In genomic region chr9:14317667-14318255, GRCh38 we compare ENCODE assay signal across 9 cellular contexts. TPM values are rescaled to one million over a fixed set of nuclear protein-coding genes. Genes with fewer than 3 reads are reported as not detected.
DNase-seq lines count a peak whose midpoint lies in the region; ATAC-seq and TF ChIP-seq lines count a peak whose summit lies in the region.
"Had no signal": no experiment of that assay in that cellular context is flagged by ENCODE, and none has a peak within 500 bp of the region (broad histone marks: within the 10 kb centered on the region; RNA-seq: fewer than 3 reads in every experiment).

No MANE protein-coding gene starts in this region.

- TF ChIP-seq POLR2A in GM18505 (IDR thresholded peaks at IDR 0.05; ENCODE audit: borderline replicate concordance, extremely low read depth, insufficient read depth, insufficient read length) (no peak), body of pancreas (IDR thresholded peaks at IDR 0.05) (no peak), prostate gland (IDR thresholded peaks at IDR 0.05) (no peak)

- CTCF ChIA-PET in HEK293 (lab: Yijun Ruan, JAX): interaction anchor here (0.6 to 1.1 kb wide), 3 partner anchors 98 to 1229 kb away, joined by 3 read pairs; no protein-coding TSS in a partner anchor

- POLR2A ChIA-PET in HEK293 (lab: Yijun Ruan, JAX): no interaction called here

- DNase-seq in body of pancreas: no peak
- DNase-seq in prostate gland (ENCODE audit: low spot score): no peak
- no peak for DNase-seq in activated CD4-positive, alpha-beta T cell treated with anti-CD3 and anti-CD28 coated beads for 1 hour
- no peak for DNase-seq in AG20443 (ENCODE audit: low spot score)
- no peak for DNase-seq in activated CD8-positive, alpha-beta memory T cell treated with anti-CD3 and anti-CD28 coated beads for 24 hours
- DNase-seq in sciatic nerve (ENCODE audit: low spot score): no peak
- DNase-seq: activated T-cell treated with anti-CD3 and anti-CD28 coated beads, Interleukin-2, amount 50 U/mL, for 1 hour had no signal

- TF ChIP-seq CTCF in HEK293 (tag by site-specific recombination; IDR thresholded peaks at IDR 0.05) (no peak), body of pancreas (IDR thresholded peaks at IDR 0.05) (no peak), prostate gland (IDR thresholded peaks at IDR 0.05) (no peak)

- no peak overlapping the region; the same call in 1 of the 2 replicates for H3K27ac ChIP-seq in HEK293 (ENCODE audit: extremely low read depth, low read depth, low read length)
- H3K27ac ChIP-seq in body of pancreas: peak overlapping the region; percentile 30 to 100 (median 98)
- H3K27ac ChIP-seq in prostate gland: peak overlapping the region; percentile 98 to 99

- WGBS in body of pancreas, 2 donors: 45 to 67% methylated on average over 3 of the region's 3 CpGs
- 51% methylated on average over 3 of the region's 3 CpGs for WGBS in prostate gland

- H3K27me3 ChIP-seq in body of pancreas (no peaks in the 10 kb centered on the region), prostate gland (replicated peaks; ENCODE audit: insufficient read depth) (no peaks in the 10 kb centered on the region)

- H3K9me3 ChIP-seq in HEK293 (ENCODE audit: control insufficient read depth, insufficient read depth, low read depth, low read length) (no peaks in the 10 kb centered on the region), body of pancreas (no peaks in the 10 kb centered on the region), prostate gland (no peaks in the 10 kb centered on the region)

- ATAC-seq in GM18505 (IDR thresholded peaks at IDR 0.05; ENCODE audit: unreplicated experiment) (peak; percentile 15), body of pancreas (no peak), sciatic nerve (no peak)

- no peaks in the 10 kb centered on the region for H3K36me3 ChIP-seq in HEK293 (ENCODE audit: control insufficient read depth in 2 of 2, insufficient read depth in 1 of 2, low read length in 2 of 2)
- H3K36me3 ChIP-seq in body of pancreas (replicated peaks in 1 of 2; ENCODE audit: insufficient read depth in 1 of 2, low read depth in 2 of 2): no peaks in the 10 kb centered on the region
- no peaks in the 10 kb centered on the region for H3K36me3 ChIP-seq in prostate gland

- H3K4me3 ChIP-seq in HEK293 (ENCODE audit: low read depth, low read length) (no peak overlapping the region), body of pancreas (no peak overlapping the region), prostate gland (peak overlapping the region in 1 of 2 donors; percentile 86)

- intact Hi-C loops in body of pancreas (cut with DNase I) (no loop called here), prostate gland (cut with DNase I) (loop anchor here (5.0 to 10.0 kb wide), 2 partner anchors 115 to 223 kb away; no protein-coding TSS in a partner anchor), sciatic nerve (cut with DNase I) (no loop called here)

- H3K4me1 ChIP-seq in HEK293 (ENCODE audit: control insufficient read depth, insufficient read depth, low read length) (peaks cover 31% of the 10 kb centered on the region), body of pancreas (peaks cover 54% of the 10 kb centered on the region), prostate gland (replicated peaks) (peaks cover 6% of the 10 kb centered on the region)

TF ChIP-seq in HEK293, 187 proteins besides CTCF, POLR2A, EP300 and RAD21:
- TF ChIP-seq ZNF561 (tag by site-specific recombination; IDR thresholded peaks at IDR 0.05; ENCODE audit: borderline replicate concordance) (no peak), PRDM1 (tag by site-specific recombination; IDR thresholded peaks at IDR 0.05) (peak; percentile 46; the same call in 1 of the 2 replicates)

RNA-seq across cellular contexts. Expression of gene NFIB, which starts 3.8 kb away (rescaled TPM):
- total RNA-seq in body of pancreas (10 to 100 TPM; 47.0 to 65.9 TPM), prostate gland (100 to 1,000 TPM; 131 to 165 TPM), sciatic nerve (137 TPM)
